1 cellular context compared by ENCODE assay signal in genomic region chr18:9614401-9615279, GRCh38.
TF ChIP-seq lines count a peak whose summit lies in the region.

TSS of gene PPP4R1 (minus strand) at chr18:9614559. CDS start at chr18:9614484, 75 bp downstream.

TF ChIP-seq in HEK293, 187 proteins besides CTCF, POLR2A, EP300 and RAD21 (continued from another document):
- no peak for TF ChIP-seq ZBTB10 (tag by site-specific recombination; IDR thresholded peaks at IDR 0.05)
- TF ChIP-seq ZBTB17 (tag by site-specific recombination; IDR thresholded peaks at IDR 0.05): peak; percentile 19; the same call in 1 of the 2 replicates
- peak; percentile 60 for TF ChIP-seq ZBTB8A (tag by site-specific recombination; IDR thresholded peaks at IDR 0.05)
- TF ChIP-seq MZF1 (tag by site-specific recombination; IDR thresholded peaks at IDR 0.05; ENCODE audit: borderline replicate concordance): no peak
- no peak for TF ChIP-seq ZNF274 (IDR thresholded peaks at IDR 0.05; ENCODE audit: low read length)
- TF ChIP-seq ZNF274 (tag by site-specific recombination; IDR thresholded peaks at IDR 0.05; ENCODE audit: borderline replicate concordance): no peak
- TF ChIP-seq ZNF19 (tag by site-specific recombination; IDR thresholded peaks at IDR 0.05; ENCODE audit: low read depth): no peak
- no peak for TF ChIP-seq ZNF140 (tag by site-specific recombination; IDR thresholded peaks at IDR 0.05)
- TF ChIP-seq ZBTB26 (tag by site-specific recombination; optimal IDR thresholded peaks at IDR 0.05): peak; percentile 56
- TF ChIP-seq GLIS2 (tag by site-specific recombination; IDR thresholded peaks at IDR 0.05): 0 out of 2 replicates have a peak, but pooled peaks have one; percentile 21
- no peak for TF ChIP-seq ZNF37A (tag by site-specific recombination; IDR thresholded peaks at IDR 0.05)
- TF ChIP-seq KLF17 (tag by site-specific recombination; IDR thresholded peaks at IDR 0.05): no peak
- peak; percentile 82 for TF ChIP-seq ZFHX2 (tag by site-specific recombination; conservative IDR thresholded peaks at IDR 0.05)
- peak; percentile 51 for TF ChIP-seq SP3 (tag by site-specific recombination; IDR thresholded peaks at IDR 0.05)
- peak; percentile 86 for TF ChIP-seq ZBTB20 (tag by site-specific recombination; IDR thresholded peaks at IDR 0.05)
- no peak for TF ChIP-seq ZNF341 (tag by site-specific recombination; IDR thresholded peaks at IDR 0.05; ENCODE audit: low read depth)
- no peak for TF ChIP-seq ZIC2 (tag by site-specific recombination; IDR thresholded peaks at IDR 0.05)
- no peak for TF ChIP-seq ZNF426 (tag by site-specific recombination; IDR thresholded peaks at IDR 0.05)
- TF ChIP-seq ZNF211 (tag by site-specific recombination; IDR thresholded peaks at IDR 0.05; ENCODE audit: low read depth): no peak
- peak; percentile 41; the same call in 1 of the 2 replicates for TF ChIP-seq KLF8 (tag by site-specific recombination; IDR thresholded peaks at IDR 0.05)
- no peak for TF ChIP-seq BCL11A (tag by site-specific recombination; IDR thresholded peaks at IDR 0.05; ENCODE audit: low read depth)
- TF ChIP-seq ZNF596 (tag by site-specific recombination; IDR thresholded peaks at IDR 0.05): no peak
- TF ChIP-seq PATZ1 (tag by site-specific recombination; IDR thresholded peaks at IDR 0.05): peak; percentile 40; the same call in 1 of the 2 replicates
